ENCODE assay signal across 1 cellular context in genomic region chr5:5080790-5081189, GRCh38.
TF ChIP-seq lines count a peak whose summit lies in the region.

No MANE protein-coding gene starts in this region.

TF ChIP-seq in H1, 55 proteins besides CTCF, POLR2A, EP300 and RAD21 (continued from another document):
- no peak for TF ChIP-seq CHD7 (IDR thresholded peaks at IDR 0.05; ENCODE audit: insufficient replicate concordance, low read length)
TF ChIP-seq in H1: peak in this region for 0.
